Comparison of ENCODE assay signal across 1 cellular context in genomic region chrX:40132751-40133150, GRCh38.
A peak's percentile ranks its signal among the peaks of the same experiment; 100 is the strongest.
TF ChIP-seq lines count a peak whose summit lies in the region.

No MANE protein-coding gene starts in this region.

TF ChIP-seq in K562, 482 proteins besides CTCF, POLR2A, EP300 and RAD21 (continued from another document and continues in another):
- TF ChIP-seq PATZ1 (CRISPR knock-in tag; IDR thresholded peaks at IDR 0.05; ENCODE audit: borderline replicate concordance) (no peak), ZNF764 (CRISPR knock-in tag; IDR thresholded peaks at IDR 0.05; ENCODE audit: low read depth) (no peak), DEAF1 (CRISPR knock-in tag; IDR thresholded peaks at IDR 0.05) (no peak), SMARCE1 (IDR thresholded peaks at IDR 0.05) (peak; percentile 58; the same call in 1 of the 2 replicates), POLR2AphosphoS2 (IDR thresholded peaks at IDR 0.05; ENCODE audit: low read length) (no peak), PRDM10 (IDR thresholded peaks at IDR 0.05; ENCODE audit: partially characterized antibody) (no peak), SRSF9 (IDR thresholded peaks at IDR 0.05; ENCODE audit: borderline replicate concordance, low read depth, low read length) (no peak), ZNF282 (CRISPR knock-in tag; IDR thresholded peaks at IDR 0.05) (no peak), TRIM25 (IDR thresholded peaks at IDR 0.05; ENCODE audit: borderline replicate concordance) (no peak), MXD1 (CRISPR knock-in tag; IDR thresholded peaks at IDR 0.05; ENCODE audit: borderline replicate concordance, poor library complexity, severe bottlenecking) (no peak), ZEB2 (IDR thresholded peaks at IDR 0.05) (no peak), ZZZ3 (IDR thresholded peaks at IDR 0.05) (no peak), HMG20B (CRISPR knock-in tag; IDR thresholded peaks at IDR 0.05) (no peak), FOSL1 (tag; conservative IDR thresholded peaks at IDR 0.05) (peak; percentile 88), ZNF639 (CRISPR knock-in tag; conservative IDR thresholded peaks at IDR 0.05 in 1 of 2, IDR thresholded peaks at IDR 0.05 in 1 of 2) (peak in 1 of 2 experiments; percentile 30; a peak in 1 of 4 replicates), ZFP91 (CRISPR knock-in tag; IDR thresholded peaks at IDR 0.05) (no peak), ARID1B (IDR thresholded peaks at IDR 0.05) (peak; percentile 68), MYBL2 (IDR thresholded peaks at IDR 0.05; ENCODE audit: low read depth) (no peak), MYBL2 (CRISPR knock-in tag; IDR thresholded peaks at IDR 0.05; ENCODE audit: borderline replicate concordance) (no peak), CREB1 (IDR thresholded peaks at IDR 0.05) (peak; percentile 30; the same call in 1 of the 2 replicates), CREB1 (CRISPR knock-in tag; IDR thresholded peaks at IDR 0.05) (no peak), LARP7 (IDR thresholded peaks at IDR 0.05) (no peak), TAL1 (IDR thresholded peaks at IDR 0.05) (no peak), NR2C2 (CRISPR knock-in tag; IDR thresholded peaks at IDR 0.05) (no peak), NR2C2 (tag; IDR thresholded peaks at IDR 0.05) (peak; percentile 81), POU5F1 (IDR thresholded peaks at IDR 0.05; ENCODE audit: borderline replicate concordance, low read depth, low read length, partially characterized antibody) (no peak), E2F3 (CRISPR knock-in tag; IDR thresholded peaks at IDR 0.05) (no peak), DDX20 (tag; IDR thresholded peaks at IDR 0.05; ENCODE audit: low read depth) (no peak), NR4A1 (CRISPR knock-in tag; IDR thresholded peaks at IDR 0.05) (no peak), NR4A1 (tag; IDR thresholded peaks at IDR 0.05) (no peak), EP400 (IDR thresholded peaks at IDR 0.05) (peak; percentile 49), THAP12 (CRISPR knock-in tag; IDR thresholded peaks at IDR 0.05) (no peak), ZBTB11 (CRISPR knock-in tag; IDR thresholded peaks at IDR 0.05) (no peak), SIN3A (IDR thresholded peaks at IDR 0.05; ENCODE audit: borderline replicate concordance in 2 of 2, control insufficient read depth in 1 of 2, low read depth in 2 of 2, low read length in 2 of 2) (no peak), KLF10 (CRISPR knock-in tag; IDR thresholded peaks at IDR 0.05) (no peak), ERF (CRISPR knock-in tag; IDR thresholded peaks at IDR 0.05) (no peak), GTF2B (IDR thresholded peaks at IDR 0.05; ENCODE audit: extremely low read depth, insufficient read length) (no peak), MNT (conservative IDR thresholded peaks at IDR 0.05) (0 out of 4 replicates have a peak, but pooled peaks of 1 of the 2 experiments have one; percentile 17), RBFOX2 (IDR thresholded peaks at IDR 0.05; ENCODE audit: low read depth, low read length) (no peak), NR2F6 (CRISPR knock-in tag; IDR thresholded peaks at IDR 0.05) (no peak)
